In the genomic region with DNA sequence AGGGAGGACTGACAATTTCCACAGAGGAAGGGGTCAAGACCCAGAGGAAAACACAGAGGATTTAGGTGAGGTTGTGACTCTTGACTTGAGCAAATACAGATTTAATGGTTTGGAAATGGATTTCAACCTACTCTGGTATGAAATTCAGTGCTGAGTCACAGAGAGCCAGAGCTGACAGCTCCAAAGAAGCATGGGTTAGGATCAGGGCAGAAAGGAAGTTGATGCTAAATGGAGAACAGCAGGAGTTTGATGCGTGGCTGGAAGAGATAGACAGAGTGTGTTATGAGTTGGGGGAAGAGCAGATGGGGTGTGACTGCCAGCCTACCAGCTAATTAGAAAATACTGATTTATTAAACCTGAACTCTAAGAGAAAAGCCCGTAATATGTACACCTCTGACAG, we compare ENCODE assay signal across 21 cellular contexts.
DNase-seq lines count a peak whose midpoint lies in the region; TF ChIP-seq lines count a peak whose summit lies in the region.
"Had no signal": no experiment of that assay in that cellular context is flagged by ENCODE, and none has a peak within 500 bp of the region (broad histone marks: within the 10 kb centered on the region; RNA-seq: fewer than 3 reads in every experiment).

No MANE protein-coding gene starts in this region.

- H3K27ac ChIP-seq in neural progenitor cell (no peak overlapping the region), thyroid gland (no peak overlapping the region)
- H3K27ac ChIP-seq: Peyer's patch, spleen, tibial artery had no signal

- H3K36me3 ChIP-seq in neural progenitor cell (no peaks in the 10 kb centered on the region), thyroid gland (no peaks in the 10 kb centered on the region)
- H3K36me3 ChIP-seq: Peyer's patch, spleen, tibial artery had no signal

- peak overlapping the region; percentile 45 for H2AFZ ChIP-seq in neural progenitor cell (replicated peaks)

- no peak overlapping the region for H3K27ac Mint-ChIP-seq in neural progenitor cell
- H3K27ac Mint-ChIP-seq: natural killer cell had no signal

- H3K9me3 Mint-ChIP-seq in neural progenitor cell = no peaks in the 10 kb centered on the region

- no peak overlapping the region for H3K9ac ChIP-seq in neural progenitor cell

- no peak for TF ChIP-seq POLR2A in thyroid gland (IDR thresholded peaks at IDR 0.05)
- no peak for TF ChIP-seq POLR2A in lower leg skin (IDR thresholded peaks at IDR 0.05)

- 61 to 64% methylated on average over 2 of the region's 2 CpGs for WGBS in thyroid gland, 2 donors
- 55 to 58% methylated on average over 2 of the region's 2 CpGs for WGBS in lower leg skin, 2 donors

- H3K4me3 ChIP-seq in choroid plexus epithelial cell (ENCODE audit: low read depth, low read length) (no peak overlapping the region), neural progenitor cell (no peak overlapping the region), thyroid gland (replicated peaks in 1 of 3) (no peak overlapping the region), lower leg skin (ENCODE audit: low read depth, poor library complexity, severe bottlenecking) (no peak overlapping the region)
- H3K4me3 ChIP-seq: Peyer's patch, spleen, tibial artery had no signal

- TF ChIP-seq CTCF in choroid plexus epithelial cell (conservative IDR thresholded peaks at IDR 0.05; ENCODE audit: low read depth, low read length) (no peak), neural progenitor cell (IDR thresholded peaks at IDR 0.05) (no peak), thyroid gland (IDR thresholded peaks at IDR 0.05) (no peak), lower leg skin (IDR thresholded peaks at IDR 0.05) (no peak)

- peaks cover 8% of the 10 kb centered on the region for H3K4me1 ChIP-seq in neural progenitor cell
- no peaks in the 10 kb centered on the region for H3K4me1 ChIP-seq in thyroid gland
- H3K4me1 ChIP-seq: Peyer's patch, spleen, tibial artery had no signal

- H3K79me2 ChIP-seq in neural progenitor cell (ENCODE audit: low read depth) = no peaks in the 10 kb centered on the region

- intact Hi-C loops in thyroid gland (cut with DNase I) = no loop called here
- intact Hi-C loops in lower leg skin (cut with DNase I; ENCODE audit: low total_unique reads) = no loop called here

- H3F3A ChIP-seq in neural progenitor cell (ENCODE audit: low read depth) = no peaks in the 10 kb centered on the region

- peaks cover 9% of the 10 kb centered on the region for H3K4me1 Mint-ChIP-seq in neural progenitor cell
- H3K4me1 Mint-ChIP-seq: natural killer cell had no signal

- H4K20me1 ChIP-seq in neural progenitor cell (ENCODE audit: low read depth) = no peaks in the 10 kb centered on the region

- DNase-seq in GM04504 (ENCODE audit: low read depth) (peak; percentile 21), NCI-H1694 (lab: John Stamatoyannopoulos, UW) (peak; percentile 50), choroid plexus epithelial cell (ENCODE audit: low read depth) (peak; percentile 48), neural progenitor cell (ENCODE audit: low spot score) (no peak), thyroid gland (no peak), lower leg skin (ENCODE audit: low spot score in 2 of 2) (no peak)
- no peak for DNase-seq in activated naive CD4-positive, alpha-beta T cell (lab: John Stamatoyannopoulos, UW)
- DNase-seq: activated effector memory CD4-positive, alpha-beta T cell treated with anti-CD3 and anti-CD28 coated beads, Interleukin-2, amount 50 U/mL, for 16 hours; aorta; C1 segment of cervical spinal cord; cortex of kidney; DMS 273 treated with DMSO at 0.1 percent for 48 hours; islet precursor cell; mammary epithelial cell; natural killer cell; NCI-H526; Peyer's patch; posterior cingulate gyrus; spleen; T1000; tibial artery had no signal

- H3K4me3 Mint-ChIP-seq in neural progenitor cell = no peak overlapping the region
- H3K4me3 Mint-ChIP-seq: natural killer cell had no signal

- H3K27me3 ChIP-seq in neural progenitor cell = no peaks in the 10 kb centered on the region
- H3K27me3 ChIP-seq in thyroid gland = no peaks in the 10 kb centered on the region
- H3K27me3 ChIP-seq: Peyer's patch, spleen, tibial artery had no signal

- peaks cover 2% of the 10 kb centered on the region for H3K27me3 Mint-ChIP-seq in neural progenitor cell (ENCODE audit: insufficient read depth, low read depth)

- H3K9me3 ChIP-seq in neural progenitor cell (ENCODE audit: low read depth) (no peaks in the 10 kb centered on the region), thyroid gland (no peaks in the 10 kb centered on the region)
- H3K9me3 ChIP-seq: Peyer's patch, tibial artery had no signal

- H3K36me3 Mint-ChIP-seq in neural progenitor cell = no peaks in the 10 kb centered on the region

- H3K4me2 ChIP-seq in neural progenitor cell = no peak overlapping the region

Comparison
In these comparisons a context has a peak if more than half of its experiments do, and no peak if none do; other contexts are left out.
1. DNase-seq: peak in GM04504 (single experiment), NCI-H1694 (single experiment) and choroid plexus epithelial cell (single experiment); none in neural progenitor cell (single experiment), activated naive CD4-positive, alpha-beta T cell (0 of 4), thyroid gland (0 of 2) and lower leg skin (0 of 2).